13 cellular contexts compared by ENCODE assay signal in genomic region chr22:19619144-19620009, GRCh38.
A peak's percentile ranks its signal among the peaks of the same experiment; 100 is the strongest.
DNase-seq lines count a peak whose midpoint lies in the region; ATAC-seq, FAIRE-seq and TF ChIP-seq lines count a peak whose summit lies in the region.
"Had no signal": no experiment of that assay in that cellular context is flagged by ENCODE, and none has a peak within 500 bp of the region (broad histone marks: within the 10 kb centered on the region; RNA-seq: fewer than 3 reads in every experiment).

No MANE protein-coding gene starts in this region.

- WGBS in suprapubic skin, result 85% methylated on average over 6 of the region's 8 CpGs

- TF ChIP-seq POLR2A in GM12891 (IDR thresholded peaks at IDR 0.05; ENCODE audit: low read depth, low read length), result no peak
- no peak for TF ChIP-seq POLR2A in suprapubic skin (IDR thresholded peaks at IDR 0.05)

- DNase-seq in GM12891 (ENCODE audit: insufficient read length, low spot score), result peak; percentile 48
- DNase-seq in WERI-Rb-1, result peak; percentile 71
- no peak for DNase-seq in HUDEP-2 (lab: John Stamatoyannopoulos, UW; ENCODE audit: unreplicated experiment in 76 of 76)
- no peak for DNase-seq in cerebellum (ENCODE audit: low spot score)
- no peak for DNase-seq in OCI-M1 (lab: John Stamatoyannopoulos, UW)
- no peak for DNase-seq in suprapubic skin (ENCODE audit: low spot score in 2 of 2)
- DNase-seq: MG63; natural killer cell; stimulated activated naive CD4-positive, alpha-beta T cell treated with Interleukin-2 at 50 U/mL for 16 hours; T-helper 9 cell had no signal

- H3K4me3 ChIP-seq in WERI-Rb-1 (ENCODE audit: low read depth, low read length), result no peak overlapping the region
- no peak overlapping the region for H3K4me3 ChIP-seq in suprapubic skin
- H3K4me3 ChIP-seq: MG63 had no signal

- TF ChIP-seq CTCF in WERI-Rb-1 (IDR thresholded peaks at IDR 0.05; ENCODE audit: low read depth, low read length) (no peak), suprapubic skin (IDR thresholded peaks at IDR 0.05) (no peak)

- peak; percentile 87 for FAIRE-seq in GM12891 (lab: Jason Lieb, UNC)
- FAIRE-seq: D721Med had no signal

- H3K4me1 ChIP-seq in suprapubic skin, result peaks cover 7% of the 10 kb centered on the region

- H3K9me3 ChIP-seq in WERI-Rb-1 (ENCODE audit: severe bottlenecking) (no peaks in the 10 kb centered on the region), suprapubic skin (no peaks in the 10 kb centered on the region)
- H3K9me3 ChIP-seq: MG63 had no signal

- H3K36me3 ChIP-seq in WERI-Rb-1, result no peaks in the 10 kb centered on the region
- no peaks in the 10 kb centered on the region for H3K36me3 ChIP-seq in suprapubic skin
- H3K36me3 ChIP-seq: MG63 had no signal

- H3K27me3 ChIP-seq in WERI-Rb-1 (ENCODE audit: insufficient read depth, low read depth, severe bottlenecking), result no peaks in the 10 kb centered on the region
- H3K27me3 ChIP-seq in suprapubic skin, result peaks cover 30% of the 10 kb centered on the region
- H3K27me3 ChIP-seq: MG63 had no signal

- ATAC-seq in GM19025 (IDR thresholded peaks at IDR 0.05; ENCODE audit: low read depth, unreplicated experiment) (peak; percentile 70), HG03108 (IDR thresholded peaks at IDR 0.05; ENCODE audit: unreplicated experiment) (peak; percentile 82)
- ATAC-seq: natural killer cell had no signal

- H3K27ac ChIP-seq in WERI-Rb-1, result no peak overlapping the region
- H3K27ac ChIP-seq in suprapubic skin, result no peak overlapping the region

- TF ChIP-seq EP300 in suprapubic skin (IDR thresholded peaks at IDR 0.05), result no peak

TF ChIP-seq in GM12891, 5 proteins besides CTCF, POLR2A, EP300 and RAD21:
- TF ChIP-seq POLR2AphosphoS5 (IDR thresholded peaks at IDR 0.05; ENCODE audit: low read depth, low read length), result no peak
- peak; percentile 88 for TF ChIP-seq SPI1 (IDR thresholded peaks at IDR 0.05; ENCODE audit: low read depth, low read length)
- no peak for TF ChIP-seq PAX5 (IDR thresholded peaks at IDR 0.05; ENCODE audit: insufficient read depth, low read length, severe bottlenecking)
- peak; percentile 70; the same call in 1 of the 2 replicates for TF ChIP-seq POU2F2 (IDR thresholded peaks at IDR 0.05; ENCODE audit: low read depth, low read length)
- no peak for TF ChIP-seq TAF1 (IDR thresholded peaks at IDR 0.05; ENCODE audit: low read depth, low read length)

Comparison
In these comparisons a context has a peak if more than half of its experiments do, and no peak if none do; other contexts are left out.
1. DNase-seq: peak in GM12891 (single experiment) and WERI-Rb-1 (single experiment); none in HUDEP-2 (0 of 76), cerebellum (single experiment), OCI-M1 (single experiment) and suprapubic skin (0 of 2).